ENCODE assay signal across 8 cellular contexts in genomic region chr7:64618785-64619456, GRCh38. TPM values are rescaled to one million over a fixed set of nuclear protein-coding genes. Genes with fewer than 3 reads are reported as not detected.
A peak's percentile ranks its signal among the peaks of the same experiment; 100 is the strongest.
DNase-seq lines count a peak whose midpoint lies in the region; ATAC-seq and TF ChIP-seq lines count a peak whose summit lies in the region.

No MANE protein-coding gene starts in this region.

- peaks cover 90% of the 10 kb centered on the region for H3K9me3 Mint-ChIP-seq in WTC11
- H3K9me3 Mint-ChIP-seq in activated CD4-positive, alpha-beta memory T cell treated with anti-CD3 and anti-CD28 coated beads for 36 hours: peaks cover 20% of the 10 kb centered on the region

- no peak overlapping the region for H3K27ac Mint-ChIP-seq in WTC11
- H3K27ac Mint-ChIP-seq in activated CD4-positive, alpha-beta memory T cell treated with anti-CD3 and anti-CD28 coated beads for 36 hours: no peak overlapping the region

- H3K9me3 ChIP-seq in left ventricle myocardium inferior (replicated peaks) (peaks cover 15% of the 10 kb centered on the region), testis (no peaks in the 10 kb centered on the region)

- H3K36me3 Mint-ChIP-seq in WTC11: peaks cover 76% of the 10 kb centered on the region
- H3K36me3 Mint-ChIP-seq in activated CD4-positive, alpha-beta memory T cell treated with anti-CD3 and anti-CD28 coated beads for 36 hours: no peaks in the 10 kb centered on the region

- DNase-seq in stimulated activated CD4-positive, alpha-beta T cell treated with anti-CD3 and anti-CD28 coated beads, Interleukin-4, amount 100 ng/mL, for 24 hours: peak; percentile 36
- DNase-seq in stimulated activated CD4-positive, alpha-beta T cell treated with anti-CD3 and anti-CD28 coated beads, Interleukin-4, amount 100 ng/mL, for 4 hours: no peak
- DNase-seq in NCI-H1048 (lab: John Stamatoyannopoulos, UW) (peak; percentile 4), WTC11 (ENCODE audit: low spot score) (no peak), left ventricle myocardium inferior (no peak), testis (peak; percentile 43), posterior vena cava (ENCODE audit: low spot score) (no peak)
- DNase-seq in activated CD4-positive, alpha-beta memory T cell treated with anti-CD3 and anti-CD28 coated beads for 36 hours: no peak

- TF ChIP-seq CTCF in WTC11 (IDR thresholded peaks at IDR 0.05) (peak; percentile 52), left ventricle myocardium inferior (IDR thresholded peaks at IDR 0.05; ENCODE audit: borderline replicate concordance) (peak; percentile 77), testis (IDR thresholded peaks at IDR 0.05) (peak; percentile 58 to 83 (median 72))

- no peak overlapping the region for H3K4me3 Mint-ChIP-seq in WTC11
- no peak overlapping the region for H3K4me3 Mint-ChIP-seq in activated CD4-positive, alpha-beta memory T cell treated with anti-CD3 and anti-CD28 coated beads for 36 hours

- H3K36me3 ChIP-seq in left ventricle myocardium inferior (no peaks in the 10 kb centered on the region), testis (ENCODE audit: low read depth, missing control alignments) (no peaks in the 10 kb centered on the region)

- peak; percentile 47 for ATAC-seq in WTC11

- WGBS in testis, 2 donors: 16 to 28% methylated on average over 6 of the region's 6 CpGs

- CTCF ChIA-PET in WTC11 (lab: Charles Lee): no interaction called here
- CTCF ChIA-PET in activated CD4-positive, alpha-beta memory T cell treated with anti-CD3 and anti-CD28 coated beads for 36 hours (lab: Charles Lee): interaction anchor here (0.9 to 2.3 kb wide), 2 partner anchors 11 to 436 kb away, joined by 3 to 12 read pairs; no protein-coding TSS in a partner anchor

- intact Hi-C loops in left ventricle myocardium inferior (cut with micrococcal nuclease): loop anchor here (5.0 kb wide), 1 partner anchor 437 kb away; no protein-coding TSS in a partner anchor
- intact Hi-C loops in testis (cut with DNase I; ENCODE audit: low total_unique reads): no loop called here
- intact Hi-C loops in activated CD4-positive, alpha-beta memory T cell treated with anti-CD3 and anti-CD28 coated beads for 36 hours (cut with micrococcal nuclease): loop anchor here (1.0 to 5.0 kb wide), 2 partner anchors 436 to 1612 kb away; no protein-coding TSS in a partner anchor
- intact Hi-C loops in posterior vena cava (cut with DNase I): loop anchor here (2.0 to 5.0 kb wide), 2 partner anchors 436 to 437 kb away; no protein-coding TSS in a partner anchor

- H3K4me3 ChIP-seq in left ventricle myocardium inferior (no peak overlapping the region), testis (no peak overlapping the region)

- H3K27me3 Mint-ChIP-seq in WTC11 (ENCODE audit: low read depth): peaks cover 29% of the 10 kb centered on the region
- H3K27me3 Mint-ChIP-seq in activated CD4-positive, alpha-beta memory T cell treated with anti-CD3 and anti-CD28 coated beads for 36 hours: no peaks in the 10 kb centered on the region

- POLR2A ChIA-PET in WTC11 (lab: Charles Lee): no interaction called here
- POLR2A ChIA-PET in activated CD4-positive, alpha-beta memory T cell treated with anti-CD3 and anti-CD28 coated beads for 36 hours (lab: Charles Lee): no interaction called here

- H3K27ac ChIP-seq in left ventricle myocardium inferior (replicated peaks) (no peak overlapping the region), testis (no peak overlapping the region)

- H3K27me3 ChIP-seq in left ventricle myocardium inferior (ENCODE audit: low read depth): no peaks in the 10 kb centered on the region
- no peaks in the 10 kb centered on the region for H3K27me3 ChIP-seq in testis

- no peak for TF ChIP-seq POLR2A in testis (IDR thresholded peaks at IDR 0.05)

- H3K4me1 ChIP-seq in left ventricle myocardium inferior (no peaks in the 10 kb centered on the region), testis (no peaks in the 10 kb centered on the region)

- H3K4me1 Mint-ChIP-seq in WTC11: no peaks in the 10 kb centered on the region
- no peaks in the 10 kb centered on the region for H3K4me1 Mint-ChIP-seq in activated CD4-positive, alpha-beta memory T cell treated with anti-CD3 and anti-CD28 coated beads for 36 hours (ENCODE audit: low read depth)

TF ChIP-seq in WTC11, 78 proteins besides CTCF, POLR2A, EP300 and RAD21 (continues in another document):
- TF ChIP-seq ZNF396 (CRISPR knock-in tag; IDR thresholded peaks at IDR 0.05; ENCODE audit: borderline replicate concordance): no peak
- no peak for TF ChIP-seq ETV6 (CRISPR knock-in tag; IDR thresholded peaks at IDR 0.05)
- TF ChIP-seq TEAD4 (CRISPR knock-in tag; IDR thresholded peaks at IDR 0.05): no peak
- TF ChIP-seq, protein P1, sequence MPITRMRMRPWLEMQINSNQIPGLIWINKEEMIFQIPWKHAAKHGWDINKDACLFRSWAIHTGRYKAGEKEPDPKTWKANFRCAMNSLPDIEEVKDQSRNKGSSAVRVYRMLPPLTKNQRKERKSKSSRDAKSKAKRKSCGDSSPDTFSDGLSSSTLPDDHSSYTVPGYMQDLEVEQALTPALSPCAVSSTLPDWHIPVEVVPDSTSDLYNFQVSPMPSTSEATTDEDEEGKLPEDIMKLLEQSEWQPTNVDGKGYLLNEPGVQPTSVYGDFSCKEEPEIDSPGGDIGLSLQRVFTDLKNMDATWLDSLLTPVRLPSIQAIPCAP (CRISPR knock-in tag; IDR thresholded peaks at IDR 0.05): no peak
- no peak for TF ChIP-seq ATF1 (CRISPR knock-in tag; IDR thresholded peaks at IDR 0.05)
- no peak for TF ChIP-seq FOXP4 (CRISPR knock-in tag; IDR thresholded peaks at IDR 0.05)
- no peak for TF ChIP-seq MLX (CRISPR knock-in tag; IDR thresholded peaks at IDR 0.05)
- no peak for TF ChIP-seq NFYB (CRISPR knock-in tag; conservative IDR thresholded peaks at IDR 0.05; ENCODE audit: low read depth)
- TF ChIP-seq, protein P2, sequence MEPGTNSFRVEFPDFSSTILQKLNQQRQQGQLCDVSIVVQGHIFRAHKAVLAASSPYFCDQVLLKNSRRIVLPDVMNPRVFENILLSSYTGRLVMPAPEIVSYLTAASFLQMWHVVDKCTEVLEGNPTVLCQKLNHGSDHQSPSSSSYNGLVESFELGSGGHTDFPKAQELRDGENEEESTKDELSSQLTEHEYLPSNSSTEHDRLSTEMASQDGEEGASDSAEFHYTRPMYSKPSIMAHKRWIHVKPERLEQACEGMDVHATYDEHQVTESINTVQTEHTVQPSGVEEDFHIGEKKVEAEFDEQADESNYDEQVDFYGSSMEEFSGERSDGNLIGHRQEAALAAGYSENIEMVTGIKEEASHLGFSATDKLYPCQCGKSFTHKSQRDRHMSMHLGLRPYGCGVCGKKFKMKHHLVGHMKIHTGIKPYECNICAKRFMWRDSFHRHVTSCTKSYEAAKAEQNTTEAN (CRISPR knock-in tag; IDR thresholded peaks at IDR 0.05): no peak
- TF ChIP-seq ELF4 (CRISPR knock-in tag; IDR thresholded peaks at IDR 0.05; ENCODE audit: low read depth): no peak
- TF ChIP-seq, protein P3, sequence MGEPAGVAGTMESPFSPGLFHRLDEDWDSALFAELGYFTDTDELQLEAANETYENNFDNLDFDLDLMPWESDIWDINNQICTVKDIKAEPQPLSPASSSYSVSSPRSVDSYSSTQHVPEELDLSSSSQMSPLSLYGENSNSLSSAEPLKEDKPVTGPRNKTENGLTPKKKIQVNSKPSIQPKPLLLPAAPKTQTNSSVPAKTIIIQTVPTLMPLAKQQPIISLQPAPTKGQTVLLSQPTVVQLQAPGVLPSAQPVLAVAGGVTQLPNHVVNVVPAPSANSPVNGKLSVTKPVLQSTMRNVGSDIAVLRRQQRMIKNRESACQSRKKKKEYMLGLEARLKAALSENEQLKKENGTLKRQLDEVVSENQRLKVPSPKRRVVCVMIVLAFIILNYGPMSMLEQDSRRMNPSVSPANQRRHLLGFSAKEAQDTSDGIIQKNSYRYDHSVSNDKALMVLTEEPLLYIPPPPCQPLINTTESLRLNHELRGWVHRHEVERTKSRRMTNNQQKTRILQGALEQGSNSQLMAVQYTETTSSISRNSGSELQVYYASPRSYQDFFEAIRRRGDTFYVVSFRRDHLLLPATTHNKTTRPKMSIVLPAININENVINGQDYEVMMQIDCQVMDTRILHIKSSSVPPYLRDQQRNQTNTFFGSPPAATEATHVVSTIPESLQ (CRISPR knock-in tag; IDR thresholded peaks at IDR 0.05): no peak

RNA-seq across cellular contexts. Expression of gene ZNF107, which starts 47.0 kb away (rescaled TPM):
- total RNA-seq in WTC11 (2021) (13.1 to 14.7 TPM (median 13.7 TPM) in 3 replicates), left ventricle myocardium inferior (1.4 TPM), testis (1 to 10 TPM; 5.6 to 9.4 TPM), posterior vena cava (1 to 10 TPM; 5.6 to 7.2 TPM)
- 2.4 TPM for polyA plus RNA-seq in testis (ENCODE audit: insufficient read depth, low read depth, low replicate concordance)
- total RNA-seq in activated CD4-positive, alpha-beta memory T cell treated with anti-CD3 and anti-CD28 coated beads for 36 hours: 10 to 100 TPM; 13.5 to 14.3 TPM

RNA-seq across cellular contexts. Expression of gene ZNF680, which starts 56.0 kb away (rescaled TPM):
- total RNA-seq in WTC11 (2021) (12.9 to 13.9 TPM (median 13.0 TPM) in 3 replicates), left ventricle myocardium inferior (21.6 TPM), testis (10 to 100 TPM; 19.4 to 19.5 TPM), posterior vena cava (10 to 100 TPM; 22.3 to 25.3 TPM)
- polyA plus RNA-seq in testis (ENCODE audit: insufficient read depth, low read depth, low replicate concordance): 2.9 TPM
- total RNA-seq in activated CD4-positive, alpha-beta memory T cell treated with anti-CD3 and anti-CD28 coated beads for 36 hours: 10 to 100 TPM; 13.0 to 13.5 TPM

Comparison
In these comparisons a context has a peak if more than half of its experiments do, and no peak if none do; other contexts are left out.
1. DNase-seq: peak in stimulated activated CD4-positive, alpha-beta T cell treated with anti-CD3 and anti-CD28 coated beads, Interleukin-4, amount 100 ng/mL, for 24 hours (single experiment), NCI-H1048 (single experiment) and testis (single experiment); none in stimulated activated CD4-positive, alpha-beta T cell treated with anti-CD3 and anti-CD28 coated beads, Interleukin-4, amount 100 ng/mL, for 4 hours (0 of 2), WTC11 (single experiment), left ventricle myocardium inferior (single experiment), activated CD4-positive, alpha-beta memory T cell treated with anti-CD3 and anti-CD28 coated beads for 36 hours (single experiment) and posterior vena cava (single experiment).
2. Peak in every context shown above with its lines, with median percentiles within 50 percentile points of each other: CTCF ChIP-seq.